ENCODE assay signal across 8 cellular contexts in the genomic region with DNA sequence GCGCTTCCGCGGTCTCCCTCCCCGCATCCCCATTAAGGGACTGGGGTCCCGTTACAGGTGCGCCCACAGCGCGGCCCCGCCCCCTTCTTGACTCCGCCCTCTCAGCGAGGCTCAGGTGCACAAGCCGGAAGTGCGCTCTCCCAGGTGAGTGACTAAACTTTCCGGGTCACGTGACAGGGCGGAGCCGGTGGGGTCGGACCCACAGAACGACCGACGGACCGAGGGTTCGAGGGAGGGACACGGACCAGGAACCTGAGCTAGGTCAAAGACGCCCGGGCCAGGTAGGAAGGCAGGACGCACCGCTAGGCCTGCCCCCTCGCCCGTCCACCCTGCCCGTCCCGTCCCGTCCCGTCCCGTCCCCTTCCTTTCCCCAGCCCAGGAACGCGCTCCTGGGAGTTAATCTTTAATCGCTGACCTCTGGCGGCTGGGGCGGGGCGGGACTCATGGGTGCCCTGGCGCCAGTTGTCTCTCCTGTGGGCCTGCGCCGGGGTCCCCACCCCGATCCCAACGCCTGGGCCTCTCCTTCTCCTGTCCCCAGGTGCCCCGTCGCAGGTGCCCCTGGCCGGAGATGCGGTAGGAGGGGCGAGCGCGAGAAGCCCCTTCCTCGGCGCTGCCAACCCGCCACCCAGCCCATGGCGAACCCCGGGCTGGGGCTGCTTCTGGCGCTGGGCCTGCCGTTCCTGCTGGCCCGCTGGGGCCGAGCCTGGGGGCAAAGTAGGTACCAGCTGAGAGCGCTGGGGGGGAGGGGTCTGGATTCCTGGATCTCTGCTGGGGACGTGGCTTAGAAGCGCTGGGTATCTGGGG. TPM values are rescaled to one million over a fixed set of nuclear protein-coding genes. Genes with fewer than 3 reads are reported as not detected.
A peak's percentile ranks its signal among the peaks of the same experiment; 100 is the strongest.
DNase-seq lines count a peak whose midpoint lies in the region; ATAC-seq and TF ChIP-seq lines count a peak whose summit lies in the region.

A gene with protein sequence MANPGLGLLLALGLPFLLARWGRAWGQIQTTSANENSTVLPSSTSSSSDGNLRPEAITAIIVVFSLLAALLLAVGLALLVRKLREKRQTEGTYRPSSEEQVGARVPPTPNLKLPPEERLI (plus strand): TSS at position 202 of the 804 bp plus-strand sequence. CDS start 431 bp downstream, at position 633.

- H3K27me3 ChIP-seq in heart right ventricle (peaks cover 7 to 54% (median 38%) of the 10 kb centered on the region in 7 donors), heart left ventricle (peaks cover 12 to 32% (median 20%) of the 10 kb centered on the region in 9 donors)

- no peaks in the 10 kb centered on the region for H3K9me3 Mint-ChIP-seq in activated naive CD8-positive, alpha-beta T cell (ENCODE audit: low read depth)
- no peaks in the 10 kb centered on the region for H3K9me3 Mint-ChIP-seq in memory B cell

- TF ChIP-seq CTCF in heart right ventricle (IDR thresholded peaks at IDR 0.05) (no peak), heart left ventricle (IDR thresholded peaks at IDR 0.05) (no peak)

- H3K4me1 ChIP-seq in heart right ventricle (peaks cover 0 to 20% (median 5%) of the 10 kb centered on the region in 9 donors), heart left ventricle (peaks cover 0 to 17% (median 4%) of the 10 kb centered on the region in 12 donors)

- H3K4me3 ChIP-seq in heart right ventricle: peak within 1 kb of the TSS in 1 of 10 donors; percentile 10
- peak within 1 kb of the TSS in 1 of 12 donors; percentile 15 for H3K4me3 ChIP-seq in heart left ventricle

- peaks cover 0 to 5% (median 0%) of the 10 kb centered on the region in 9 donors for H3K36me3 ChIP-seq in heart right ventricle
- no peaks in the 10 kb centered on the region for H3K36me3 ChIP-seq in heart left ventricle

- H3K27ac ChIP-seq in heart right ventricle (no peak within 1 kb of the TSS), heart left ventricle (no peak within 1 kb of the TSS)

- no peaks in the 10 kb centered on the region for H3K36me3 Mint-ChIP-seq in activated naive CD8-positive, alpha-beta T cell
- H3K36me3 Mint-ChIP-seq in memory B cell: peaks cover 12% of the 10 kb centered on the region

- H3K4me1 Mint-ChIP-seq in activated naive CD8-positive, alpha-beta T cell (ENCODE audit: low read depth): peaks cover 21% of the 10 kb centered on the region
- H3K4me1 Mint-ChIP-seq in memory B cell: peaks cover 24% of the 10 kb centered on the region

- intact Hi-C loops in heart right ventricle (cut with DNase I) (no loop called here), heart left ventricle (cut with DNase I) (no loop called here)

- H3K4me3 Mint-ChIP-seq in activated naive CD8-positive, alpha-beta T cell: peak within 1 kb of the TSS; percentile 62
- H3K4me3 Mint-ChIP-seq in memory B cell: peak within 1 kb of the TSS; percentile 76

- H3K9me3 ChIP-seq in heart right ventricle (no peaks in the 10 kb centered on the region), heart left ventricle (no peaks in the 10 kb centered on the region)

- ATAC-seq in memory B cell (ENCODE audit: low read depth) (no peak), GM18502 (IDR thresholded peaks at IDR 0.05; ENCODE audit: poor library complexity, unreplicated experiment) (no peak), heart right ventricle (no peak), heart left ventricle (no peak)

- no peaks in the 10 kb centered on the region for H3K27me3 Mint-ChIP-seq in activated naive CD8-positive, alpha-beta T cell
- no peaks in the 10 kb centered on the region for H3K27me3 Mint-ChIP-seq in memory B cell

- H3K27ac Mint-ChIP-seq in activated naive CD8-positive, alpha-beta T cell: no peak within 1 kb of the TSS
- peak within 1 kb of the TSS; percentile 5 for H3K27ac Mint-ChIP-seq in memory B cell

- 3 to 4% methylated on average over 56 to 65 of the region's 65 CpGs for WGBS in heart right ventricle, 2 donors
- 3 to 10% (median 5%) methylated on average over 28 to 65 of the region's 65 CpGs for whole genome bisulfite sequencing in heart left ventricle, 4 donors

- peak; percentile 34 for DNase-seq in stimulated activated CD4-positive, alpha-beta T cell treated with anti-CD3 and anti-CD28 coated beads, Interleukin-12 subunit alpha, Interleukin-12 subunit beta, amount 100 ng/mL, for 4 hours
- DNase-seq in stimulated activated CD4-positive, alpha-beta T cell treated with anti-CD3 and anti-CD28 coated beads, Interleukin-1b, Interleukin-23, amount 100 ng/mL, for 48 hours: no peak
- DNase-seq in memory B cell (ENCODE audit: low spot score in 2 of 2) (peak; percentile 27 to 31), heart right ventricle (no peak), heart left ventricle (no peak), cerebellum (ENCODE audit: low spot score) (no peak)

- no peak for TF ChIP-seq POLR2A in heart left ventricle (IDR thresholded peaks at IDR 0.05)

RNA-seq across cellular contexts. Expression of the gene that starts here (rescaled TPM):
- total RNA-seq in heart right ventricle (not detected), heart left ventricle (1 to 10 TPM in 1 of 9 donors, under 1 TPM in 2, not detected in 6; 0.40 to 1.6 (median 0.52) TPM), cerebellum (4.3 TPM)
- polyA plus RNA-seq in heart right ventricle (under 1 TPM in 1 of 2 donors, not detected in 1; 0.28 TPM), heart left ventricle (under 1 TPM in 1 of 2 donors, not detected in 1; 0.28 TPM)

Comparison
In these comparisons a context has a peak if more than half of its experiments do, and no peak if none do; other contexts are left out.
1. DNase-seq: peak in stimulated activated CD4-positive, alpha-beta T cell treated with anti-CD3 and anti-CD28 coated beads, Interleukin-12 subunit alpha, Interleukin-12 subunit beta, amount 100 ng/mL, for 4 hours (single experiment) and memory B cell (2 of 2); none in stimulated activated CD4-positive, alpha-beta T cell treated with anti-CD3 and anti-CD28 coated beads, Interleukin-1b, Interleukin-23, amount 100 ng/mL, for 48 hours (single experiment), heart right ventricle (0 of 2), heart left ventricle (0 of 5) and cerebellum (single experiment).